ENCODE assay signal across 15 cellular contexts in genomic region chr7:154871483-154871882, GRCh38.
DNase-seq lines count a peak whose midpoint lies in the region; ATAC-seq, FAIRE-seq and TF ChIP-seq lines count a peak whose summit lies in the region.
"Had no signal": no experiment of that assay in that cellular context is flagged by ENCODE, and none has a peak within 500 bp of the region (broad histone marks: within the 10 kb centered on the region; RNA-seq: fewer than 3 reads in every experiment).

No MANE protein-coding gene starts in this region.

- H3K79me2 ChIP-seq in GM23338 (replicated peaks; ENCODE audit: insufficient read depth) = no peaks in the 10 kb centered on the region

- H3K27me3 ChIP-seq in GM23338 (ENCODE audit: insufficient read depth) (no peaks in the 10 kb centered on the region), sigmoid colon (no peaks in the 10 kb centered on the region), small intestine (ENCODE audit: control insufficient read depth in 2 of 2, insufficient read depth in 2 of 2, low read length in 2 of 2) (peaks cover 0 to 3% of the 10 kb centered on the region in 2 donors)
- H3K27me3 ChIP-seq: BLaER1 had no signal

- H3K27ac ChIP-seq in GM23338 (ENCODE audit: low read depth) (no peak overlapping the region), sigmoid colon (no peak overlapping the region), small intestine (ENCODE audit: low read depth in 1 of 2, low read length in 1 of 2) (no peak overlapping the region)
- H3K27ac ChIP-seq: BLaER1, SK-N-MC had no signal

- H2AFZ ChIP-seq in GM23338 = no peak overlapping the region

- no peaks in the 10 kb centered on the region for H3K9me2 ChIP-seq in GM23338 (ENCODE audit: insufficient read depth)

- H4K20me1 ChIP-seq in GM23338 (replicated peaks; ENCODE audit: insufficient read depth) = no peaks in the 10 kb centered on the region
- H4K20me1 ChIP-seq: BLaER1 had no signal

- CTCF ChIA-PET in MCF 10A (lab: Yijun Ruan, JAX) = interaction anchor here (0.5 to 0.6 kb wide), 3 partner anchors 56 to 173 kb away, joined by 3 read pairs; no protein-coding TSS in a partner anchor

- no peak for TF ChIP-seq EP300 in sigmoid colon (IDR thresholded peaks at IDR 0.05)

- TF ChIP-seq CTCF in GM23338 (conservative IDR thresholded peaks at IDR 0.05; ENCODE audit: low read depth in 2 of 2) = no peak
- TF ChIP-seq CTCF in sigmoid colon (IDR thresholded peaks at IDR 0.05) = no peak
- TF ChIP-seq CTCF in MCF 10A (IDR thresholded peaks at IDR 0.05; ENCODE audit: unreplicated experiment) = no peak

- 77 to 88% methylated on average over 4 of the region's 4 CpGs for WGBS in sigmoid colon, 2 donors
- WGBS in small intestine, 3 donors = 48 to 67% (median 66%) methylated on average over 4 of the region's 4 CpGs

- H3K9me3 Mint-ChIP-seq in GM23338 = no peaks in the 10 kb centered on the region
- no peaks in the 10 kb centered on the region for H3K9me3 Mint-ChIP-seq in MCF 10A (ENCODE audit: unreplicated experiment)
- H3K9me3 Mint-ChIP-seq: CD8-positive, alpha-beta memory T cell had no signal

- H3K9me3 ChIP-seq in sigmoid colon (no peaks in the 10 kb centered on the region), small intestine (ENCODE audit: control insufficient read depth, low read depth) (no peaks in the 10 kb centered on the region)
- H3K9me3 ChIP-seq: BLaER1, HAP-1 had no signal

- DNase-seq in GM23338 (ENCODE audit: low spot score) (no peak), SK-N-DZ (ENCODE audit: low spot score) (peak; percentile 21), globus pallidus (ENCODE audit: low spot score) (peak; percentile 25), sigmoid colon (peak; percentile 13), MCF 10A (ENCODE audit: unreplicated experiment) (no peak), small intestine (no peak)
- no peak for DNase-seq in stimulated activated CD4-positive, alpha-beta T cell treated with anti-CD3 and anti-CD28 coated beads, Interleukin-4, amount 100 ng/mL, for 1 hour
- DNase-seq: Karpas-422, NCI-H187 treated with DMSO at 0.1 percent for 48 hours, NCI-H2171 treated with DMSO at 0.1 percent for 48 hours had no signal

- no peaks in the 10 kb centered on the region for H3K36me3 ChIP-seq in GM23338 (ENCODE audit: insufficient read depth)
- H3K36me3 ChIP-seq in sigmoid colon = no peaks in the 10 kb centered on the region
- H3K36me3 ChIP-seq in small intestine (ENCODE audit: control insufficient read depth in 2 of 2, insufficient read depth in 2 of 2, low read length in 2 of 2) = no peaks in the 10 kb centered on the region
- H3K36me3 ChIP-seq: BLaER1, HAP-1 had no signal

- H3K27ac Mint-ChIP-seq in GM23338 (0 out of 2 replicates have a peak overlapping the region, but pooled peaks have one; percentile 10), MCF 10A (ENCODE audit: low read depth, unreplicated experiment) (no peak overlapping the region)
- H3K27ac Mint-ChIP-seq: CD8-positive, alpha-beta memory T cell had no signal

- H3K4me1 Mint-ChIP-seq in GM23338 (peaks cover 23% of the 10 kb centered on the region), MCF 10A (ENCODE audit: insufficient read depth, unreplicated experiment) (no peaks in the 10 kb centered on the region)

- peak; percentile 42 for ATAC-seq in GM23338
- ATAC-seq: HepG2 had no signal

- H3F3A ChIP-seq in GM23338 (replicated peaks; ENCODE audit: low read depth) = no peaks in the 10 kb centered on the region

- FAIRE-seq in small intestine (lab: Jason Lieb, UNC) = no peak
- FAIRE-seq: HepG2 had no signal

- BruUV-seq in MCF 10A (replicated peaks; lab: Mats Ljungman, UMichigan) = no TSS peak

- H3K4me3 ChIP-seq in GM23338 (no peak overlapping the region), sigmoid colon (no peak overlapping the region), small intestine (ENCODE audit: low read depth in 1 of 2, low read length in 2 of 2) (no peak overlapping the region)
- H3K4me3 ChIP-seq: BLaER1, HAP-1, SK-N-MC had no signal

- no peak overlapping the region for H3K4me2 ChIP-seq in GM23338
- H3K4me2 ChIP-seq: BLaER1 had no signal

- no peaks in the 10 kb centered on the region; the same call in 1 of the 3 replicates for H3K36me3 Mint-ChIP-seq in GM23338 (ENCODE audit: low read depth)
- no peaks in the 10 kb centered on the region for H3K36me3 Mint-ChIP-seq in MCF 10A (ENCODE audit: insufficient read depth, unreplicated experiment)

- H3K27me3 Mint-ChIP-seq in GM23338 (ENCODE audit: insufficient read depth, low read depth, poor library complexity) (peaks cover 6% of the 10 kb centered on the region), MCF 10A (ENCODE audit: insufficient read depth, unreplicated experiment) (no peaks in the 10 kb centered on the region)

- TF ChIP-seq POLR2A in sigmoid colon (IDR thresholded peaks at IDR 0.05) = no peak

- H3K4me3 Mint-ChIP-seq in GM23338 (no peak overlapping the region), MCF 10A (ENCODE audit: unreplicated experiment) (no peak overlapping the region)
- H3K4me3 Mint-ChIP-seq: CD8-positive, alpha-beta memory T cell had no signal

- intact Hi-C loops in sigmoid colon (cut with DNase I) = no loop called here
- intact Hi-C loops in MCF 10A (cut with micrococcal nuclease) = no loop called here

- POLR2A ChIA-PET in MCF 10A (lab: Yijun Ruan, JAX) = no interaction called here

- no peaks in the 10 kb centered on the region for H3K4me1 ChIP-seq in GM23338 (ENCODE audit: insufficient read depth)
- H3K4me1 ChIP-seq in sigmoid colon = no peaks in the 10 kb centered on the region
- no peaks in the 10 kb centered on the region for H3K4me1 ChIP-seq in small intestine (ENCODE audit: control insufficient read depth in 2 of 2, insufficient read depth in 1 of 2, low read depth in 1 of 2, low read length in 1 of 2)
- H3K4me1 ChIP-seq: HAP-1 had no signal

TF ChIP-seq in GM23338, 12 proteins besides CTCF, POLR2A, EP300 and RAD21 (continues in another document):
- TF ChIP-seq NANOG (IDR thresholded peaks at IDR 0.05; ENCODE audit: borderline replicate concordance) = no peak
- no peak for TF ChIP-seq REST (IDR thresholded peaks at IDR 0.05; ENCODE audit: unreplicated experiment)
- TF ChIP-seq STAT1 (IDR thresholded peaks at IDR 0.05; ENCODE audit: unreplicated experiment) = no peak
- no peak for TF ChIP-seq ETS1 (IDR thresholded peaks at IDR 0.05)
- no peak for TF ChIP-seq EZH2phosphoT487 (IDR thresholded peaks at IDR 0.05; ENCODE audit: unreplicated experiment)
- TF ChIP-seq CREB1 (CRISPR knock-in tag; IDR thresholded peaks at IDR 0.05; ENCODE audit: low read depth) = no peak
- no peak for TF ChIP-seq ZNF331 (CRISPR knock-in tag; IDR thresholded peaks at IDR 0.05; ENCODE audit: low read depth)
- no peak for TF ChIP-seq EZH2 (IDR thresholded peaks at IDR 0.05; ENCODE audit: low read depth, unreplicated experiment)

Comparison
In these comparisons a context has a peak if more than half of its experiments do, and no peak if none do; other contexts are left out.
1. DNase-seq: peak in SK-N-DZ (single experiment), globus pallidus (single experiment) and sigmoid colon (single experiment); none in GM23338 (single experiment), MCF 10A (single experiment), small intestine (single experiment) and stimulated activated CD4-positive, alpha-beta T cell treated with anti-CD3 and anti-CD28 coated beads, Interleukin-4, amount 100 ng/mL, for 1 hour (single experiment).